10 cellular contexts compared by ENCODE assay signal in the genomic region with DNA sequence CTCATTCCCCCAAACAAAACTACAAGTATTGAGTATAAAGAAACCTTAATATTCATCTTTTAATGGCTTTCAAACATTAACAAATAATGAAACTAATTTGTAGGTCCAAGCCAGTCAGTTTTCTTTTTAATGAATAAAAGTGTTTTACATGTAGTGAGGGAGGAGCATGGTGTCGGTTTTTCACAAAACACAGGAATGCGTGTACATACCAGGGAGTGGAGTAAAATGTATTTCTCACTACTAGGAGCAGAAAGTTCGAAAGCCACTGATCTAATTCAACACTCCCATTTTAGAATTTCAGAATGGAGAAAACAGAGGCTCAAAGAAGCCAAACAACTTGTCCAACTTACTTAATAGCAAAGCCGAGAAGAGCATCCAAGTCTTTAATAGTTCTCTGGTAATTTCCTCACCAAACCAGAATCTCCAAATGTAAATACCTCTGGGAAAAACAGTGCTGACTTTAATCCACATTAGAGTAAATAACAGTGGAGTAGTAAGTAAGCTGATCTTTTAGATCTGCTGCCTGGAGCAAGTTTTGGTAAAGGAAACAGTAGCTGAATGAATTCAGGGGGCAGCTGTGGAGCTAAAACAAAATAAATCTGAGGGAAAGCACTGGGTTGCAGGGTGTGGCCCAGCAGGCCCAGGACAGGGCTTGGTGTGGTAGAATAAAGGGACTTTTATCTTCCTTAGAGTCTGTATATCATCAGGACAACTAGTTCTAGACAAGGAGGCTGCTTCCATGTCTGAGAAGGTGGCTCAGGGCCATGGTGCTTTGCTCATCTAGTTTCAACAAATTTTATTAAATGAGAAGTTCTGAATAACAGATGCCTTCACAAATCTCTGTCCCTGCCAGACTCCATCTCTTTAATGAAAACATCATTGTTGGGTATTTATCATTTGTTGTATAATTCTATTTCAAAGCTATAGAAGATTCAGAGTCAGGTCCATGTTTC. TPM values are rescaled to one million over a fixed set of nuclear protein-coding genes. Genes with fewer than 3 reads are reported as not detected.
DNase-seq lines count a peak whose midpoint lies in the region; ATAC-seq, FAIRE-seq and TF ChIP-seq lines count a peak whose summit lies in the region.
"Had no signal": no experiment of that assay in that cellular context is flagged by ENCODE, and none has a peak within 500 bp of the region (broad histone marks: within the 10 kb centered on the region; RNA-seq: fewer than 3 reads in every experiment).

No MANE protein-coding gene starts in this region.

- H3K36me3 ChIP-seq in RWPE2 (ENCODE audit: low read depth): peaks cover 34% of the 10 kb centered on the region
- peaks cover 0 to 7% (median 0%) of the 10 kb centered on the region in 3 donors for H3K36me3 ChIP-seq in esophagus squamous epithelium
- H3K36me3 ChIP-seq in MG63: peaks cover 21% of the 10 kb centered on the region

- WGBS in esophagus squamous epithelium, 2 donors: 17 to 20% methylated on average over 4 of the region's 4 CpGs

- no peaks in the 10 kb centered on the region for H3K27me3 ChIP-seq in RWPE2 (ENCODE audit: insufficient read depth, poor library complexity, severe bottlenecking)
- H3K27me3 ChIP-seq in esophagus squamous epithelium: no peaks in the 10 kb centered on the region
- H3K27me3 ChIP-seq in MG63: no peaks in the 10 kb centered on the region

- peak overlapping the region in 5 of 7 donors; percentile 44 to 84 (median 51) for H3K27ac Mint-ChIP-seq in CD14-positive monocyte
- H3K27ac Mint-ChIP-seq in osteocyte (ENCODE audit: unreplicated experiment): peak overlapping the region; percentile 83

- CTCF ChIA-PET in GM10248 (lab: Yijun Ruan, JAX): interaction anchor here (1.0 to 2.4 kb wide), 6 partner anchors 8 to 507 kb away, joined by 3 to 7 read pairs (median 4); no protein-coding TSS in a partner anchor

- H3K27me3 Mint-ChIP-seq in CD14-positive monocyte (ENCODE audit: low read depth in 3 of 3) (peaks cover 0 to 1% (median 0%) of the 10 kb centered on the region in 3 donors), osteocyte (ENCODE audit: unreplicated experiment) (no peaks in the 10 kb centered on the region)

- no peak for FAIRE-seq in H54 (lab: Jason Lieb, UNC)
- FAIRE-seq: GM19239 had no signal

- H3K4me3 Mint-ChIP-seq in CD14-positive monocyte (no peak overlapping the region), osteocyte (ENCODE audit: unreplicated experiment) (peak overlapping the region; percentile 45)

- peak overlapping the region; percentile 7 for H3K27ac ChIP-seq in RWPE2 (ENCODE audit: poor library complexity, severe bottlenecking)
- H3K27ac ChIP-seq in esophagus squamous epithelium: peak overlapping the region; percentile 40 to 75 (median 49)

- H3K4me1 Mint-ChIP-seq in CD14-positive monocyte: peaks cover 82% of the 10 kb centered on the region
- H3K4me1 Mint-ChIP-seq in osteocyte (ENCODE audit: unreplicated experiment): peaks cover 79% of the 10 kb centered on the region

- H3K4me1 ChIP-seq in RWPE2 (ENCODE audit: insufficient read depth, poor library complexity, severe bottlenecking): peaks cover 29% of the 10 kb centered on the region
- H3K4me1 ChIP-seq in esophagus squamous epithelium: peaks cover 23 to 78% (median 35%) of the 10 kb centered on the region in 3 donors

- H3K4me3 ChIP-seq in RWPE2 (ENCODE audit: severe bottlenecking): no peak overlapping the region
- H3K4me3 ChIP-seq in esophagus squamous epithelium: no peak overlapping the region
- H3K4me3 ChIP-seq in MG63: no peak overlapping the region

- POLR2A ChIA-PET in GM10248 (lab: Yijun Ruan, JAX): no interaction called here

- H3K36me3 Mint-ChIP-seq in CD14-positive monocyte (peaks cover 24 to 29% of the 10 kb centered on the region in 2 donors), osteocyte (ENCODE audit: unreplicated experiment) (peaks cover 10% of the 10 kb centered on the region)

- TF ChIP-seq POLR2A in esophagus squamous epithelium (IDR thresholded peaks at IDR 0.05): no peak
- no peak for TF ChIP-seq POLR2A in H54 (IDR thresholded peaks at IDR 0.05; ENCODE audit: low read depth, low read length)

- intact Hi-C loops in CD14-positive monocyte (cut with micrococcal nuclease) (loop anchor here in 1 of 2 donors (10.0 kb wide), 1 partner anchor 1952 kb away; the partner anchor contains the start of gene UACA), esophagus squamous epithelium (cut with DNase I) (no loop called here)

- H3K9me3 ChIP-seq in RWPE2 (ENCODE audit: severe bottlenecking) (no peaks in the 10 kb centered on the region), esophagus squamous epithelium (no peaks in the 10 kb centered on the region), MG63 (no peaks in the 10 kb centered on the region)

- TF ChIP-seq CTCF in CD14-positive monocyte (IDR thresholded peaks at IDR 0.05): no peak
- TF ChIP-seq CTCF in RWPE2 (IDR thresholded peaks at IDR 0.05; ENCODE audit: poor library complexity, severe bottlenecking): no peak
- TF ChIP-seq CTCF in esophagus squamous epithelium (IDR thresholded peaks at IDR 0.05): no peak
- TF ChIP-seq CTCF in osteocyte (IDR thresholded peaks at IDR 0.05): no peak
- TF ChIP-seq CTCF in GM10248 (IDR thresholded peaks at IDR 0.05; ENCODE audit: control extremely low read depth, extremely low read depth, low read depth, missing control alignments): no peak

- no peaks in the 10 kb centered on the region for H3K9me3 Mint-ChIP-seq in CD14-positive monocyte
- no peaks in the 10 kb centered on the region for H3K9me3 Mint-ChIP-seq in osteocyte (ENCODE audit: unreplicated experiment)

- DNase-seq in CD14-positive monocyte (ENCODE audit: low spot score): no peak
- no peak for DNase-seq in RWPE2 (ENCODE audit: low spot score)
- no peak for DNase-seq in esophagus squamous epithelium (lab: John Stamatoyannopoulos, UW)
- no peak for DNase-seq in osteocyte (ENCODE audit: extremely low spot score, unreplicated experiment)
- no peak for DNase-seq in H54 (ENCODE audit: insufficient read length, low spot score)
- no peak for DNase-seq in GF-D8 (lab: John Stamatoyannopoulos, UW)
- no peak for DNase-seq in MG63
- DNase-seq in GM10248 (ENCODE audit: extremely low spot score): no peak
- DNase-seq: activated CD8-positive, alpha-beta memory T cell treated with anti-CD3 and anti-CD28 coated beads, Interleukin-2, amount 50 U/mL, for 4 hours had no signal

- peak; percentile 40; the same call in 2 of the 3 replicates for ATAC-seq in RWPE2 (ENCODE audit: low read depth)

RNA-seq across cellular contexts. Expression of gene ANP32A, which starts 7.8 kb away (rescaled TPM):
- 10 to 100 TPM; 86.8 to 98.8 TPM for polyA plus RNA-seq in CD14-positive monocyte
- total RNA-seq in esophagus squamous epithelium: 10 to 100 TPM; 40.1 to 71.5 (median 43.8) TPM
- total RNA-seq in osteocyte: 155 and 159 TPM in 2 replicates
- total RNA-seq in MG63 (2014; rRNA removed; shearing (Covaris generic); ENCODE audit: low replicate concordance): 44.3 and 47.5 TPM in 2 replicates
